Comparison of ENCODE assay signal across 22 cellular contexts in genomic region chr7:77944183-77945182, GRCh38.
DNase-seq lines count a peak whose midpoint lies in the region; ATAC-seq, FAIRE-seq and TF ChIP-seq lines count a peak whose summit lies in the region.
"Had no signal": no experiment of that assay in that cellular context is flagged by ENCODE, and none has a peak within 500 bp of the region (broad histone marks: within the 10 kb centered on the region; RNA-seq: fewer than 3 reads in every experiment).

No MANE protein-coding gene starts in this region.

- TF ChIP-seq RAD21 in GM12878 (IDR thresholded peaks at IDR 0.05; ENCODE audit: insufficient read depth, low read depth, low read length) = no peak

- peaks cover 10% of the 10 kb centered on the region for H3K36me3 Mint-ChIP-seq in activated CD4-positive, alpha-beta T cell treated with anti-CD3 and anti-CD28 coated beads for 36 hours (ENCODE audit: low read depth)
- peaks cover 71% of the 10 kb centered on the region for H3K36me3 Mint-ChIP-seq in stimulated activated effector memory CD8-positive, alpha-beta T cell treated with anti-CD3 and anti-CD28 coated beads, Interleukin-12 subunit alpha, Interleukin-12 subunit beta, amount 100 ng/mL, for 72 hours
- H3K36me3 Mint-ChIP-seq in activated CD8-positive, alpha-beta T cell treated with anti-CD3 and anti-CD28 coated beads, Interleukin-2, amount 10 ng/mL, durations not matched to agents 7 days and 5 days (ENCODE audit: low read depth) = peaks cover 16% of the 10 kb centered on the region

- intact Hi-C loops in activated CD4-positive, alpha-beta T cell treated with anti-CD3 and anti-CD28 coated beads for 36 hours (cut with DNase I, micrococcal nuclease) = loop anchor here in 1 of 2 experiments (5.0 kb wide), 1 partner anchor 98 kb away; no protein-coding TSS in a partner anchor
- intact Hi-C loops in GM12878 (cut with micrococcal nuclease; ENCODE audit: unreplicated experiment) = no loop called here

- no peaks in the 10 kb centered on the region for H3K4me1 ChIP-seq in GM12878 (ENCODE audit: control insufficient read depth, insufficient read depth, low read length)
- H3K4me1 ChIP-seq: Peyer's patch had no signal

- no peak for DNase-seq in activated CD4-positive, alpha-beta T cell treated with anti-CD3 and anti-CD28 coated beads for 36 hours
- no peak for DNase-seq in activated CD4-positive, alpha-beta T cell treated with anti-CD3 and anti-CD28 coated beads, Interleukin-2, amount 50 U/mL, for 48 hours
- peak; percentile 84 for DNase-seq in OCI-M1 (lab: John Stamatoyannopoulos, UW)
- no peak for DNase-seq in GM12878 (ENCODE audit: low read depth, low spot score)
- DNase-seq in stimulated activated effector memory CD8-positive, alpha-beta T cell treated with anti-CD3 and anti-CD28 coated beads, Interleukin-12 subunit alpha, Interleukin-12 subunit beta, amount 100 ng/mL, for 72 hours (ENCODE audit: low spot score in 2 of 2) = no peak
- no peak for DNase-seq in stimulated activated naive CD8-positive, alpha-beta T cell treated with anti-CD3 and anti-CD28 coated beads, Interleukin-15, Interleukin-2, amounts not matched to agents 100 U/mL and 50 U/mL, for 24 hours
- DNase-seq in GDM1 (lab: John Stamatoyannopoulos, UW) = no peak
- no peak for DNase-seq in activated CD8-positive, alpha-beta T cell treated with anti-CD3 and anti-CD28 coated beads, Interleukin-2, amount 10 ng/mL, durations not matched to agents 7 days and 5 days
- DNase-seq: C1 segment of cervical spinal cord, DMS79, GF-D8, H7, Karpas-422, MM.1S, NCI-H1105, NCI-H1930, NCI-H2171, NCI-H774, Peyer's patch, Right ventricle myocardium superior, SK-N-SH had no signal

- no peak overlapping the region for H2AFZ ChIP-seq in GM12878 (ENCODE audit: control insufficient read depth, low read depth, low read length)

- no peak overlapping the region for H3K4me2 ChIP-seq in GM12878 (ENCODE audit: control insufficient read depth, insufficient read depth)
- H3K4me2 ChIP-seq: SK-N-SH had no signal

- H3K27me3 ChIP-seq in GM12878 (replicated peaks in 1 of 2; ENCODE audit: control insufficient read depth in 2 of 2, insufficient read depth in 2 of 2, low read length in 1 of 2) = no peaks in the 10 kb centered on the region
- H3K27me3 ChIP-seq: Peyer's patch had no signal

- POLR2A ChIA-PET in activated CD4-positive, alpha-beta T cell treated with anti-CD3 and anti-CD28 coated beads for 36 hours (lab: Charles Lee) = no interaction called here
- POLR2A ChIA-PET in GM12878 (lab: Charles Lee) = no interaction called here
- POLR2A ChIA-PET in activated CD8-positive, alpha-beta T cell treated with anti-CD3 and anti-CD28 coated beads, Interleukin-2, amount 10 ng/mL, durations not matched to agents 7 days and 5 days (lab: Charles Lee) = no interaction called here

- no peak for FAIRE-seq in GM12878 (lab: Jason Lieb, UNC)

- TF ChIP-seq POLR2A in GM12878 (IDR thresholded peaks at IDR 0.05; ENCODE audit: low read depth, low read length) = no peak

- no peak for TF ChIP-seq CTCF in GM12878 (IDR thresholded peaks at IDR 0.05 in 2 of 3, conservative IDR thresholded peaks at IDR 0.05 in 1 of 3; ENCODE audit: control insufficient read depth in 2 of 3, extremely low read depth in 1 of 3, insufficient read depth in 1 of 3, low read depth in 3 of 3, low read length in 3 of 3)

- CTCF ChIA-PET in activated CD4-positive, alpha-beta T cell treated with anti-CD3 and anti-CD28 coated beads for 36 hours (lab: Charles Lee) = interaction anchor here (0.9 kb wide), 1 partner anchor 15 kb away, joined by 3 read pairs; no protein-coding TSS in a partner anchor
- CTCF ChIA-PET in GM12878 (lab: Yijun Ruan, JAX) = interaction anchor here (1.0 to 1.6 kb wide), 2 partner anchors 76 to 95 kb away, joined by 4 to 5 read pairs; no protein-coding TSS in a partner anchor
- CTCF ChIA-PET in activated CD8-positive, alpha-beta T cell treated with anti-CD3 and anti-CD28 coated beads, Interleukin-2, amount 10 ng/mL, durations not matched to agents 7 days and 5 days (lab: Charles Lee) = interaction anchor here (1.9 kb wide), 1 partner anchor 95 kb away, joined by 7 read pairs; no protein-coding TSS in a partner anchor

- H3K79me2 ChIP-seq in GM12878 (ENCODE audit: control insufficient read depth, insufficient read depth, low read length) = no peaks in the 10 kb centered on the region

- SMC1A ChIA-PET in GM12878 (lab: Charles Lee; ENCODE audit: uncharacterized antibody, unreplicated experiment) = interaction anchor here (0.5 to 1.6 kb wide), 4 partner anchors 10 to 461 kb away, joined by 3 read pairs; no protein-coding TSS in a partner anchor

- H4K20me1 ChIP-seq in GM12878 (ENCODE audit: control insufficient read depth, insufficient read depth) = no peaks in the 10 kb centered on the region

- 95% methylated on average over 9 of the region's 9 CpGs for WGBS in GM12878 (ENCODE audit: insufficient coverage, insufficient replicate concordance, low lambda C conversion rate, missing lambda C conversion rate)

- in situ Hi-C loops in GM12878 (cut with MboI) = loop anchor here (5.0 kb wide), 1 partner anchor 98 kb away; no protein-coding TSS in a partner anchor

- no peaks in the 10 kb centered on the region for H3K27me3 Mint-ChIP-seq in activated CD4-positive, alpha-beta T cell treated with anti-CD3 and anti-CD28 coated beads for 36 hours
- no peaks in the 10 kb centered on the region for H3K27me3 Mint-ChIP-seq in activated CD8-positive, alpha-beta T cell treated with anti-CD3 and anti-CD28 coated beads, Interleukin-2, amount 10 ng/mL, durations not matched to agents 7 days and 5 days (ENCODE audit: low read depth)

- ATAC-seq in activated CD4-positive, alpha-beta T cell treated with anti-CD3 and anti-CD28 coated beads for 36 hours = no peak
- no peak for ATAC-seq in GM12878
- no peak for ATAC-seq in stimulated activated effector memory CD8-positive, alpha-beta T cell treated with anti-CD3 and anti-CD28 coated beads, Interleukin-12 subunit alpha, Interleukin-12 subunit beta, amount 100 ng/mL, for 72 hours
- no peak for ATAC-seq in stimulated activated naive CD8-positive, alpha-beta T cell treated with anti-CD3 and anti-CD28 coated beads, Interleukin-15, Interleukin-2, amounts not matched to agents 100 U/mL and 50 U/mL, for 24 hours
- no peak for ATAC-seq in activated CD8-positive, alpha-beta T cell treated with anti-CD3 and anti-CD28 coated beads, Interleukin-2, amount 10 ng/mL, durations not matched to agents 7 days and 5 days

- TF ChIP-seq EP300 in GM12878 (IDR thresholded peaks at IDR 0.05; ENCODE audit: borderline replicate concordance in 1 of 2, control insufficient read depth in 1 of 2, low read depth in 2 of 2, low read length in 2 of 2) = no peak

- RAD21 ChIA-PET in GM12878 (lab: Charles Lee; ENCODE audit: unreplicated experiment) = no interaction called here

- H3K9ac ChIP-seq in GM12878 (ENCODE audit: control insufficient read depth, insufficient read depth, low read length) = no peak overlapping the region
- H3K9ac ChIP-seq: SK-N-SH had no signal

- no peaks in the 10 kb centered on the region for H3K9me3 Mint-ChIP-seq in activated CD4-positive, alpha-beta T cell treated with anti-CD3 and anti-CD28 coated beads for 36 hours (ENCODE audit: low read depth)
- H3K9me3 Mint-ChIP-seq in stimulated activated effector memory CD8-positive, alpha-beta T cell treated with anti-CD3 and anti-CD28 coated beads, Interleukin-12 subunit alpha, Interleukin-12 subunit beta, amount 100 ng/mL, for 72 hours = no peaks in the 10 kb centered on the region
- H3K9me3 Mint-ChIP-seq in activated CD8-positive, alpha-beta T cell treated with anti-CD3 and anti-CD28 coated beads, Interleukin-2, amount 10 ng/mL, durations not matched to agents 7 days and 5 days (ENCODE audit: insufficient read depth) = no peaks in the 10 kb centered on the region

- H3K27ac Mint-ChIP-seq in activated CD4-positive, alpha-beta T cell treated with anti-CD3 and anti-CD28 coated beads for 36 hours = peak overlapping the region; percentile 1
- peak overlapping the region; percentile 18 for H3K27ac Mint-ChIP-seq in stimulated activated effector memory CD8-positive, alpha-beta T cell treated with anti-CD3 and anti-CD28 coated beads, Interleukin-12 subunit alpha, Interleukin-12 subunit beta, amount 100 ng/mL, for 72 hours
- H3K27ac Mint-ChIP-seq in activated CD8-positive, alpha-beta T cell treated with anti-CD3 and anti-CD28 coated beads, Interleukin-2, amount 10 ng/mL, durations not matched to agents 7 days and 5 days = no peak overlapping the region

- peaks cover 10% of the 10 kb centered on the region for H3K4me1 Mint-ChIP-seq in activated CD4-positive, alpha-beta T cell treated with anti-CD3 and anti-CD28 coated beads for 36 hours
- H3K4me1 Mint-ChIP-seq in stimulated activated effector memory CD8-positive, alpha-beta T cell treated with anti-CD3 and anti-CD28 coated beads, Interleukin-12 subunit alpha, Interleukin-12 subunit beta, amount 100 ng/mL, for 72 hours = peaks cover 9% of the 10 kb centered on the region
- peaks cover 4% of the 10 kb centered on the region for H3K4me1 Mint-ChIP-seq in activated CD8-positive, alpha-beta T cell treated with anti-CD3 and anti-CD28 coated beads, Interleukin-2, amount 10 ng/mL, durations not matched to agents 7 days and 5 days (ENCODE audit: low read depth)

- H3K9me3 ChIP-seq in GM12878 (replicated peaks; ENCODE audit: control insufficient read depth, insufficient read depth, low read length) = no peaks in the 10 kb centered on the region
- H3K9me3 ChIP-seq: Peyer's patch, SK-N-SH had no signal

- H3K4me3 Mint-ChIP-seq in activated CD4-positive, alpha-beta T cell treated with anti-CD3 and anti-CD28 coated beads for 36 hours = no peak overlapping the region
- H3K4me3 Mint-ChIP-seq in stimulated activated effector memory CD8-positive, alpha-beta T cell treated with anti-CD3 and anti-CD28 coated beads, Interleukin-12 subunit alpha, Interleukin-12 subunit beta, amount 100 ng/mL, for 72 hours = no peak overlapping the region
- H3K4me3 Mint-ChIP-seq in activated CD8-positive, alpha-beta T cell treated with anti-CD3 and anti-CD28 coated beads, Interleukin-2, amount 10 ng/mL, durations not matched to agents 7 days and 5 days = no peak overlapping the region

- H3K36me3 ChIP-seq in GM12878 (ENCODE audit: control insufficient read depth in 2 of 2, insufficient read depth in 2 of 2, low read length in 1 of 2) = no peaks in the 10 kb centered on the region; a peak in 1 of 4 replicates
- H3K36me3 ChIP-seq: Peyer's patch had no signal

- BruUV-seq in GM12878 (replicated peaks; lab: Mats Ljungman, UMichigan) = TSS peak; percentile 7

- H3K27ac ChIP-seq in GM12878 (ENCODE audit: control insufficient read depth, insufficient read depth) = no peak overlapping the region
- H3K27ac ChIP-seq: 22Rv1, Peyer's patch had no signal

- H3K4me3 ChIP-seq in GM12878 = no peak overlapping the region
- H3K4me3 ChIP-seq: Peyer's patch had no signal

TF ChIP-seq in GM12878, 131 proteins besides CTCF, POLR2A, EP300 and RAD21:
- TF ChIP-seq RAD51 (IDR thresholded peaks at IDR 0.05) = no peak
